Comparison of ENCODE assay signal across 22 cellular contexts in the genomic region with DNA sequence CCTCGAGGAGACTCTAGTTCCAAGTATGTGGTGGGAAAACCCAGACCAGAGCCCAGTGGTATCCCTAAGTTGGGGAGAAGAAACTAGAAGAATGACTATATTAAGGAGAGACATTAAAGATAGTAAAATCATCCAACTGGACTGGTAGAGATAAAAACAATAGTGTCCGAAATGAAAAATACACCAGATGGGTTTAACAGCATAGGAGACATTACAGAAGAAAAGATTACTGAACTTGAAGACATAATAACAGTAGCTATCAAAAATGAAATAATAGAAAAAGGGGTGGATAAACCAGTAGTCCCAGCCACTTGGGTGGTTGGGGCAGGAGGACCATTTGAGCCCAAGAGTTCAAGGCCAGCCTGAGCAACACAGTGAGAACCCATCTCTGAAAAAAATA. TPM values are rescaled to one million over a fixed set of nuclear protein-coding genes. Genes with fewer than 3 reads are reported as not detected.
DNase-seq lines count a peak whose midpoint lies in the region; ATAC-seq, FAIRE-seq and TF ChIP-seq lines count a peak whose summit lies in the region.
"Had no signal": no experiment of that assay in that cellular context is flagged by ENCODE, and none has a peak within 500 bp of the region (broad histone marks: within the 10 kb centered on the region; RNA-seq: fewer than 3 reads in every experiment).

No MANE protein-coding gene starts in this region.

- H3K27ac Mint-ChIP-seq in stimulated activated naive B cell treated with anti-CD40 and anti-IgM and Interleukin-4, amounts not matched to agents 10 μg/mL and 1 μg/mL and 100 μg/mL, for 72 hours: peak overlapping the region; percentile 65
- H3K27ac Mint-ChIP-seq: CD4-positive, alpha-beta T cell; CD8-positive, alpha-beta memory T cell had no signal

- peaks cover 16 to 23% of the 10 kb centered on the region in 2 donors for H3K36me3 Mint-ChIP-seq in stimulated activated naive B cell treated with anti-CD40 and anti-IgM and Interleukin-4, amounts not matched to agents 10 μg/mL and 1 μg/mL and 100 μg/mL, for 72 hours

- no peaks in the 10 kb centered on the region for H3K27me3 ChIP-seq in HepG2 (ENCODE audit: control insufficient read depth in 1 of 2, insufficient read depth in 2 of 2, low read length in 2 of 2)
- H3K27me3 ChIP-seq in right lobe of liver: no peaks in the 10 kb centered on the region
- no peaks in the 10 kb centered on the region for H3K27me3 ChIP-seq in K562 (ENCODE audit: control insufficient read depth in 2 of 2, insufficient read depth in 2 of 2, low read length in 2 of 2)
- H3K27me3 ChIP-seq: BE2C; BLaER1 treated with 17β-estradiol and CSF1 and Interleukin-3, amounts not matched to agents 10 nM and 100 nM had no signal

- H3K4me3 Mint-ChIP-seq in stimulated activated naive B cell treated with anti-CD40 and anti-IgM and Interleukin-4, amounts not matched to agents 10 μg/mL and 1 μg/mL and 100 μg/mL, for 72 hours: no peak overlapping the region
- H3K4me3 Mint-ChIP-seq: CD14-positive monocyte; CD4-positive, alpha-beta T cell; CD8-positive, alpha-beta memory T cell had no signal

- H3K36me3 ChIP-seq in HepG2 (replicated peaks in 1 of 2; ENCODE audit: control insufficient read depth in 1 of 2, insufficient read depth in 2 of 2, low read length in 2 of 2): no peaks in the 10 kb centered on the region
- H3K36me3 ChIP-seq in right lobe of liver: peaks cover 0 to 47% (median 16%) of the 10 kb centered on the region in 4 donors
- H3K36me3 ChIP-seq in K562 (ENCODE audit: control insufficient read depth, insufficient read depth, low read length): no peaks in the 10 kb centered on the region
- H3K36me3 ChIP-seq: BE2C, HAP-1 had no signal

- peaks cover 4 to 5% of the 10 kb centered on the region in 2 donors for H3K9me3 Mint-ChIP-seq in stimulated activated naive B cell treated with anti-CD40 and anti-IgM and Interleukin-4, amounts not matched to agents 10 μg/mL and 1 μg/mL and 100 μg/mL, for 72 hours
- H3K9me3 Mint-ChIP-seq: CD4-positive, alpha-beta T cell had no signal

- POLR2A ChIA-PET in HepG2 (lab: Yijun Ruan, JAX): no interaction called here
- POLR2A ChIA-PET in K562 (lab: Yijun Ruan, JAX): interaction anchor here (0.7 to 1.2 kb wide), 2 partner anchors 126 to 149 kb away, joined by 3 read pairs; no protein-coding TSS in a partner anchor

- no peaks in the 10 kb centered on the region for H3K9me1 ChIP-seq in K562 (ENCODE audit: control insufficient read depth, insufficient read depth, low read length)

- intact Hi-C loops in HepG2 (cut with micrococcal nuclease; ENCODE audit: unreplicated experiment): no loop called here
- intact Hi-C loops in right lobe of liver (cut with DNase I): no loop called here
- intact Hi-C loops in K562 (cut with micrococcal nuclease): no loop called here

- TF ChIP-seq EP300 in HepG2 (IDR thresholded peaks at IDR 0.05; ENCODE audit: low read depth in 2 of 2, low read length in 2 of 2): no peak
- no peak for TF ChIP-seq EP300 in HepG2 (CRISPR knock-in tag; IDR thresholded peaks at IDR 0.05; ENCODE audit: borderline replicate concordance)
- no peak for TF ChIP-seq EP300 in K562 (IDR thresholded peaks at IDR 0.05; ENCODE audit: low read length)

- TF ChIP-seq CTCF in HepG2 (CRISPR knock-in tag; IDR thresholded peaks at IDR 0.05): no peak
- TF ChIP-seq CTCF in right lobe of liver (IDR thresholded peaks at IDR 0.05): no peak
- no peak for TF ChIP-seq CTCF in K562 (IDR thresholded peaks at IDR 0.05 in 2 of 3, conservative IDR thresholded peaks at IDR 0.05 in 1 of 3; ENCODE audit: insufficient read depth in 2 of 3, low read depth in 1 of 3, low read length in 3 of 3)

- no peak overlapping the region for H3K27ac ChIP-seq in HepG2 (ENCODE audit: extremely low read length, insufficient read depth, low read length)
- H3K27ac ChIP-seq in right lobe of liver: no peak overlapping the region
- no peak overlapping the region for H3K27ac ChIP-seq in K562 (ENCODE audit: extremely low read depth, low read depth, low read length)
- H3K27ac ChIP-seq: 22Rv1; BLaER1 treated with 17β-estradiol and CSF1 and Interleukin-3, amounts not matched to agents 10 nM and 100 nM had no signal

- H3K4me1 ChIP-seq in HepG2 (ENCODE audit: insufficient read depth, low read length) (peaks cover 16% of the 10 kb centered on the region), right lobe of liver (no peaks in the 10 kb centered on the region), K562 (replicated peaks in 1 of 2; ENCODE audit: control insufficient read depth in 2 of 2, insufficient read depth in 2 of 2, low read length in 2 of 2) (no peaks in the 10 kb centered on the region)
- H3K4me1 ChIP-seq: BE2C, HAP-1 had no signal

- no peaks in the 10 kb centered on the region for H3K79me2 ChIP-seq in HepG2 (ENCODE audit: insufficient read depth, low read length)
- H3K79me2 ChIP-seq in K562 (ENCODE audit: control insufficient read depth, insufficient read depth, low read length): no peaks in the 10 kb centered on the region

- H4K20me1 ChIP-seq in HepG2 (ENCODE audit: insufficient read depth, low read length) (no peaks in the 10 kb centered on the region), K562 (replicated peaks; ENCODE audit: control insufficient read depth, insufficient read depth, low read length) (no peaks in the 10 kb centered on the region)

- DNase-seq in HepG2 (ENCODE audit: low spot score) (no peak), right lobe of liver (no peak), K562 (ENCODE audit: extremely low read depth in 1 of 4, low spot score in 3 of 4) (no peak), NCI-H1048 (lab: John Stamatoyannopoulos, UW) (no peak)
- DNase-seq in stimulated activated naive B cell treated with anti-CD40 and anti-IgM and Interleukin-4, amounts not matched to agents 10 μg/mL and 1 μg/mL and 100 μg/mL, for 72 hours: no peak
- DNase-seq: BE2C; CD4-positive, alpha-beta T cell; CD8-positive, alpha-beta memory T cell; DMS 273 treated with DMSO at 0.1 percent for 48 hours; DMS79; EL; GDM1; GOT3 had no signal

- H3K9me3 ChIP-seq in HepG2 (ENCODE audit: low read length) (peaks cover 6% of the 10 kb centered on the region; the same call in 1 of the 2 replicates), right lobe of liver (no peaks in the 10 kb centered on the region), K562 (replicated peaks; ENCODE audit: control insufficient read depth, insufficient read depth, low read depth, low read length) (peaks cover 1% of the 10 kb centered on the region)
- H3K9me3 ChIP-seq: BE2C had no signal

- no peak overlapping the region for H3K9ac ChIP-seq in HepG2 (ENCODE audit: insufficient read depth, low read depth, low read length)
- no peak overlapping the region for H3K9ac ChIP-seq in K562 (ENCODE audit: insufficient read depth in 1 of 2, low read depth in 2 of 2, low read length in 2 of 2)
- H3K9ac ChIP-seq: BLaER1 treated with 17β-estradiol and CSF1 and Interleukin-3, amounts not matched to agents 10 nM and 100 nM had no signal

- H3K27me3 Mint-ChIP-seq in stimulated activated naive B cell treated with anti-CD40 and anti-IgM and Interleukin-4, amounts not matched to agents 10 μg/mL and 1 μg/mL and 100 μg/mL, for 72 hours: no peaks in the 10 kb centered on the region
- H3K27me3 Mint-ChIP-seq: CD4-positive, alpha-beta T cell; CD8-positive, alpha-beta memory T cell had no signal

- no peak for ATAC-seq in HepG2
- ATAC-seq in right lobe of liver: no peak
- ATAC-seq in K562: no peak
- ATAC-seq in stimulated activated naive B cell treated with anti-CD40 and anti-IgM and Interleukin-4, amounts not matched to agents 10 μg/mL and 1 μg/mL and 100 μg/mL, for 72 hours (replicated peaks): no peak
- no peak for ATAC-seq in HG03378 (IDR thresholded peaks at IDR 0.05; ENCODE audit: unreplicated experiment)

- FAIRE-seq in HepG2 (lab: Jason Lieb, UNC) (no peak), K562 (lab: Jason Lieb, UNC) (no peak)
- FAIRE-seq: A204.1, D721Med, GM12891, H54 had no signal

- H3K4me3 ChIP-seq in HepG2 (replicated peaks in 1 of 3; ENCODE audit: insufficient read depth in 1 of 3, low read depth in 2 of 3, low read length in 3 of 3): no peak overlapping the region
- H3K4me3 ChIP-seq in right lobe of liver: no peak overlapping the region
- no peak overlapping the region for H3K4me3 ChIP-seq in K562
- H3K4me3 ChIP-seq: BLaER1 treated with 17β-estradiol and CSF1 and Interleukin-3, amounts not matched to agents 10 nM and 100 nM; HAP-1 had no signal

- CTCF ChIA-PET in HepG2 (lab: Yijun Ruan, JAX; ENCODE audit: low intra/inter-chr PET ratio, low total read pairs) (no interaction called here), K562 (lab: Yijun Ruan, JAX; ENCODE audit: low intra/inter-chr PET ratio) (no interaction called here)

- TF ChIP-seq POLR2A in HepG2 (IDR thresholded peaks at IDR 0.05; ENCODE audit: insufficient read depth in 1 of 2, low read depth in 2 of 2, low read length in 2 of 2): no peak
- TF ChIP-seq POLR2A in right lobe of liver (IDR thresholded peaks at IDR 0.05): no peak
- TF ChIP-seq POLR2A in K562 (conservative IDR thresholded peaks at IDR 0.05): no peak

- H2AFZ ChIP-seq in HepG2 (ENCODE audit: low read length): no peak overlapping the region
- no peak overlapping the region for H2AFZ ChIP-seq in K562 (ENCODE audit: low read depth, low read length)

- TF ChIP-seq RAD21 in HepG2 (CRISPR knock-in tag; IDR thresholded peaks at IDR 0.05) (no peak), K562 (CRISPR knock-in tag; conservative IDR thresholded peaks at IDR 0.05 in 1 of 2, IDR thresholded peaks at IDR 0.05 in 1 of 2) (no peak)

- 98% methylated on average over 2 of the region's 2 CpGs for WGBS in HepG2 (ENCODE audit: low lambda C conversion rate)
- 100% methylated on average over 1 of the region's 2 CpGs for WGBS in right lobe of liver (ENCODE audit: insufficient coverage, low coverage, low lambda C conversion rate, missing lambda C conversion rate)
- WGBS in K562 (ENCODE audit: insufficient coverage, low coverage, missing lambda C conversion rate): 47% methylated on average over 2 of the region's 2 CpGs

- H3K4me2 ChIP-seq in HepG2 (ENCODE audit: low read depth, low read length) (no peak overlapping the region), K562 (ENCODE audit: insufficient read depth, low read length) (no peak overlapping the region)
- H3K4me2 ChIP-seq: BLaER1 treated with 17β-estradiol and CSF1 and Interleukin-3, amounts not matched to agents 10 nM and 100 nM had no signal

- peaks cover 16 to 45% of the 10 kb centered on the region in 2 donors for H3K4me1 Mint-ChIP-seq in stimulated activated naive B cell treated with anti-CD40 and anti-IgM and Interleukin-4, amounts not matched to agents 10 μg/mL and 1 μg/mL and 100 μg/mL, for 72 hours

- in situ Hi-C loops in HepG2 (cut with HindIII; ENCODE audit: extremely low pct_ligation_motif_present, low pct_unique_long_range_greater_than_20kb): no loop called here
- in situ Hi-C loops in K562 (cut with MboI): loop anchor here (25.0 kb wide), 1 partner anchor 719 kb away; no protein-coding TSS in a partner anchor

- no TSS peak for BruUV-seq in HepG2 (replicated peaks; lab: Mats Ljungman, UMichigan)
- no TSS peak for BruUV-seq in K562 (replicated peaks; lab: Mats Ljungman, UMichigan)

RNA-seq across cellular contexts. Expression of a gene that starts 31.9 kb away (rescaled TPM):
- 16.3 and 26.2 TPM in 2 replicates for total RNA-seq in HepG2 (2016; rRNA removed; fragmentation: Illumina TruSeq; extraction: Trizol)
- total RNA-seq in HepG2 (2016; cell fraction: cytosol; rRNA removed; fragmentation: Illumina TruSeq; extraction: Trizol; ENCODE audit: low read depth): 2.3 and 3.0 TPM in 2 replicates
- total RNA-seq in HepG2 (2016; cell fraction: insoluble cytoplasmic fraction; rRNA removed; fragmentation: Illumina TruSeq; extraction: Trizol): 16.9 and 24.5 TPM in 2 replicates
- 7.0 and 8.1 TPM in 2 replicates for total RNA-seq in HepG2 (2016; cell fraction: membrane; rRNA removed; fragmentation: Illumina TruSeq; extraction: Trizol)
- total RNA-seq in HepG2 (2016; cell fraction: nucleus; rRNA removed; fragmentation: Illumina TruSeq; extraction: Trizol): 4.2 and 6.0 TPM in 2 replicates
- polyA plus RNA-seq in HepG2 (2011; rRNA removed): 20.1 and 28.1 TPM in 2 replicates
- 12.9 and 16.5 TPM in 2 replicates for polyA plus RNA-seq in HepG2 (2011; cell fraction: cytosol; rRNA removed)
- 3.0 and 7.6 TPM in 2 replicates for polyA plus RNA-seq in HepG2 (2011; cell fraction: nucleus; rRNA removed)
- 16.0 and 17.5 TPM in 2 replicates for polyA plus RNA-seq in HepG2 (2012)
- 3.3 and 4.9 TPM in 2 replicates for polyA plus RNA-seq in HepG2 (2016; cell fraction: cytosol; fragmentation: Illumina TruSeq; extraction: Trizol; ENCODE audit: low read depth)
- 22.5 and 24.5 TPM in 2 replicates for polyA plus RNA-seq in HepG2 (2016; cell fraction: insoluble cytoplasmic fraction; fragmentation: Illumina TruSeq; extraction: Trizol; ENCODE audit: low read depth)
- 7.2 and 7.6 TPM in 2 replicates for polyA plus RNA-seq in HepG2 (2016; cell fraction: membrane; fragmentation: Illumina TruSeq; extraction: Trizol; ENCODE audit: low read depth)
- polyA plus RNA-seq in HepG2 (2016; cell fraction: nucleus; fragmentation: Illumina TruSeq; extraction: Trizol; ENCODE audit: insufficient read depth, low read depth): 12.5 and 14.8 TPM in 2 replicates
- 5.9 and 20.5 TPM in 2 replicates for polyA minus RNA-seq in HepG2 (2011; rRNA and poly(A)+ RNA removed; ENCODE audit: low replicate concordance)
- 18.6 and 21.3 TPM in 2 replicates for polyA minus RNA-seq in HepG2 (2011; cell fraction: cytosol; rRNA and poly(A)+ RNA removed)
- 4.4 and 6.1 TPM in 2 replicates for polyA minus RNA-seq in HepG2 (2011; cell fraction: nucleus; rRNA and poly(A)+ RNA removed)
- 100 to 1,000 TPM in 3 of 6 experiments, 10 to 100 TPM in 3; 54.0 to 224 (median 124) TPM for total RNA-seq in right lobe of liver
- total RNA-seq in K562 (2011; cell fraction: chromatin; rRNA removed; ENCODE audit: low replicate concordance): 0.56 and 0.86 TPM in 2 replicates
- total RNA-seq in K562 (2011; cell fraction: nucleolus; rRNA removed): 0.39 and 0.50 TPM in 2 replicates
- 0.69 and 1.0 TPM in 2 replicates for total RNA-seq in K562 (2011; cell fraction: nucleoplasm; rRNA removed)
- total RNA-seq in K562 (2014; rRNA removed): 0.41 and 1.6 TPM in 2 replicates
- total RNA-seq in K562 (2014; rRNA removed; fragmentation: Illumina TruSeq; extraction: Trizol): 1.9 and 2.2 TPM in 2 replicates
- 0.94 and 0.98 TPM in 2 replicates for total RNA-seq in K562 (2015; rRNA removed; fragmentation: Illumina TruSeq; extraction: Trizol)
- total RNA-seq in K562 (2021): 1.8 and 2.0 TPM in 2 replicates
- polyA plus RNA-seq in K562 (2011; rRNA removed): 3.7 and 5.7 TPM in 2 replicates
- polyA plus RNA-seq in K562 (2011; cell fraction: cytosol; rRNA removed): 0.40 and 4.1 TPM in 2 replicates
- polyA plus RNA-seq in K562 (2011; cell fraction: nucleus; rRNA removed): 0.54 and 1.7 TPM in 2 replicates
- polyA plus RNA-seq in K562 (2012): 1.7 and 10.2 TPM in 2 replicates
- polyA plus RNA-seq in K562 (2014; fragmentation: Illumina TruSeq; extraction: Trizol): 1.9 and 3.1 TPM in 2 replicates
- polyA plus RNA-seq in K562 (2014; fragmentation: Nextera tagmentation; extraction: Ambion mirVana): 1 to 10 TPM; 3.0 to 3.7 TPM
- 1.6 and 2.3 TPM in 2 replicates for polyA plus RNA-seq in K562 (2014; rRNA removed)
- 3.5 and 7.7 TPM in 2 replicates for polyA minus RNA-seq in K562 (2011; rRNA and poly(A)+ RNA removed)
- polyA minus RNA-seq in K562 (2011; cell fraction: cytosol; rRNA and poly(A)+ RNA removed): 5.2 TPM in 1 of 2 replicates, not detected in the other
- polyA minus RNA-seq in K562 (2011; cell fraction: nucleus; rRNA and poly(A)+ RNA removed): 0.22 and 0.40 TPM in 2 replicates
